8 cellular contexts compared by ENCODE assay signal in the genomic region with DNA sequence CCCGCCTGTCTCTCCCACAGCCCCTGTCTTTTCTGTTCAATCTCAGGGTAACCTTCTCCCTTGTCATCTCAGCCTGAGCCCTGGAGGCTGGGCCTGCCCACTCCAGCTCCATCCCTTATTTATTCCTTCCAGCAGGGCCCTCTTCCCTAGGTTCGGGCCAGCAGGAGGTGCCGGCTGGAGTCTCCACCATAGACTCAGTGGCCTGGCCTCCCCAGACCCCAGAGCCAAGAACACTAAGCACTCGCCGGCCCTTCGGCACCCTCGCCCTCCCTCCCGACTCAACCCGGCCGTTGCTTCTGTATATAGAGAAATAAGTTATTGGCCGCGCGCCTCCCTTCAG. TPM values are rescaled to one million over a fixed set of nuclear protein-coding genes. Genes with fewer than 3 reads are reported as not detected.
A peak's percentile ranks its signal among the peaks of the same experiment; 100 is the strongest.
DNase-seq lines count a peak whose midpoint lies in the region; ATAC-seq and TF ChIP-seq lines count a peak whose summit lies in the region.

No MANE protein-coding gene starts in this region.

- H3K27ac Mint-ChIP-seq in activated CD4-positive, alpha-beta memory T cell treated with anti-CD3 and anti-CD28 coated beads for 36 hours, result peak overlapping the region; percentile 51
- H3K27ac Mint-ChIP-seq in glutamatergic neuron (ENCODE audit: unreplicated experiment), result peak overlapping the region; percentile 78

- no peaks in the 10 kb centered on the region for H3K9me3 Mint-ChIP-seq in activated CD4-positive, alpha-beta memory T cell treated with anti-CD3 and anti-CD28 coated beads for 36 hours
- peaks cover 13% of the 10 kb centered on the region for H3K9me3 Mint-ChIP-seq in glutamatergic neuron (ENCODE audit: unreplicated experiment)

- H3K27me3 Mint-ChIP-seq in activated CD4-positive, alpha-beta memory T cell treated with anti-CD3 and anti-CD28 coated beads for 36 hours, result no peaks in the 10 kb centered on the region
- peaks cover 20% of the 10 kb centered on the region for H3K27me3 Mint-ChIP-seq in glutamatergic neuron (ENCODE audit: unreplicated experiment)

- no peak for TF ChIP-seq CTCF in GM12875 (IDR thresholded peaks at IDR 0.05; ENCODE audit: borderline replicate concordance, insufficient read depth, low read depth, low read length)
- TF ChIP-seq CTCF in glutamatergic neuron (IDR thresholded peaks at IDR 0.05; ENCODE audit: partially characterized antibody, unreplicated experiment), result no peak
- peak; percentile 6 for TF ChIP-seq CTCF in retinal pigment epithelial cell (conservative IDR thresholded peaks at IDR 0.05; ENCODE audit: low read depth, low read length)

- no peak for ATAC-seq in HG03135 (IDR thresholded peaks at IDR 0.05; ENCODE audit: unreplicated experiment)
- no peak for ATAC-seq in HG03460 (IDR thresholded peaks at IDR 0.05; ENCODE audit: unreplicated experiment)

- DNase-seq in activated CD4-positive, alpha-beta memory T cell treated with anti-CD3 and anti-CD28 coated beads for 36 hours, result no peak
- DNase-seq in glutamatergic neuron (no peak), retinal pigment epithelial cell (ENCODE audit: low read depth) (no peak), SK-N-DZ (ENCODE audit: low spot score) (no peak)
- no peak for DNase-seq in activated CD4-positive, alpha-beta T cell treated with anti-CD3 and anti-CD28 coated beads, Interleukin-2, amount 50 U/mL, for 1 hour

- CTCF ChIA-PET in activated CD4-positive, alpha-beta memory T cell treated with anti-CD3 and anti-CD28 coated beads for 36 hours (lab: Charles Lee), result interaction anchor here (0.5 to 4.2 kb wide), 3 partner anchors 16 to 561 kb away, joined by 3 to 22 read pairs (median 13); no protein-coding TSS in a partner anchor

- peaks cover 22% of the 10 kb centered on the region for H3K36me3 Mint-ChIP-seq in activated CD4-positive, alpha-beta memory T cell treated with anti-CD3 and anti-CD28 coated beads for 36 hours
- H3K36me3 Mint-ChIP-seq in glutamatergic neuron (ENCODE audit: unreplicated experiment), result no peaks in the 10 kb centered on the region

- intact Hi-C loops in activated CD4-positive, alpha-beta memory T cell treated with anti-CD3 and anti-CD28 coated beads for 36 hours (cut with micrococcal nuclease), result loop anchor here (1.0 to 5.0 kb wide), 3 partner anchors 45 to 215 kb away; a partner anchor contains a TSS

- peak overlapping the region; percentile 58 for H3K4me3 ChIP-seq in GM12875 (ENCODE audit: low read depth, low read length)
- peak overlapping the region; percentile 69 for H3K4me3 ChIP-seq in retinal pigment epithelial cell (ENCODE audit: low read length)

- H3K4me1 Mint-ChIP-seq in activated CD4-positive, alpha-beta memory T cell treated with anti-CD3 and anti-CD28 coated beads for 36 hours (ENCODE audit: low read depth), result peaks cover 28% of the 10 kb centered on the region
- peaks cover 4% of the 10 kb centered on the region for H3K4me1 Mint-ChIP-seq in glutamatergic neuron (ENCODE audit: low read depth, unreplicated experiment)

- POLR2A ChIA-PET in activated CD4-positive, alpha-beta memory T cell treated with anti-CD3 and anti-CD28 coated beads for 36 hours (lab: Charles Lee), result interaction anchor here (1.1 to 2.4 kb wide), 4 partner anchors 10 to 45 kb away, joined by 5 to 17 read pairs (median 8); a partner anchor contains a TSS

- peak overlapping the region; percentile 60 for H3K4me3 Mint-ChIP-seq in activated CD4-positive, alpha-beta memory T cell treated with anti-CD3 and anti-CD28 coated beads for 36 hours
- peak overlapping the region; percentile 79 for H3K4me3 Mint-ChIP-seq in glutamatergic neuron (ENCODE audit: unreplicated experiment)

RNA-seq across cellular contexts. Expression of a gene that starts 1.4 kb away (rescaled TPM):
- 100 to 1,000 TPM; 118 to 124 TPM for total RNA-seq in activated CD4-positive, alpha-beta memory T cell treated with anti-CD3 and anti-CD28 coated beads for 36 hours
- 85.4 TPM for total RNA-seq in glutamatergic neuron (ENCODE audit: unreplicated experiment)
- 87.5 and 106 TPM in 2 replicates for polyA plus RNA-seq in SK-N-DZ (2014; cell fraction: cytosol; rRNA removed)
- 43.1 and 43.3 TPM in 2 replicates for polyA plus RNA-seq in SK-N-DZ (2014; cell fraction: nucleus; rRNA removed)

RNA-seq across cellular contexts. Expression of a gene that starts 9.5 kb away (rescaled TPM):
- total RNA-seq in activated CD4-positive, alpha-beta memory T cell treated with anti-CD3 and anti-CD28 coated beads for 36 hours, result 10 to 100 TPM; 40.5 to 44.8 TPM
- total RNA-seq in glutamatergic neuron (ENCODE audit: unreplicated experiment), result 127 TPM
- 23.3 and 28.5 TPM in 2 replicates for polyA plus RNA-seq in SK-N-DZ (2014; cell fraction: cytosol; rRNA removed)
- polyA plus RNA-seq in SK-N-DZ (2014; cell fraction: nucleus; rRNA removed), result 47.1 and 57.3 TPM in 2 replicates

RNA-seq across cellular contexts. Expression of a gene that starts 11.0 kb away (rescaled TPM):
- 1 to 10 TPM in 1 of 2 experiments, under 1 TPM in 1; 0.39 to 1.5 TPM for total RNA-seq in activated CD4-positive, alpha-beta memory T cell treated with anti-CD3 and anti-CD28 coated beads for 36 hours
- 61.3 TPM for total RNA-seq in glutamatergic neuron (ENCODE audit: unreplicated experiment)
- polyA plus RNA-seq in SK-N-DZ (2014; cell fraction: cytosol; rRNA removed), result 9.1 and 13.5 TPM in 2 replicates
- polyA plus RNA-seq in SK-N-DZ (2014; cell fraction: nucleus; rRNA removed), result 9.0 and 14.4 TPM in 2 replicates

RNA-seq across cellular contexts. Expression of a gene that starts 21.9 kb away (rescaled TPM):
- total RNA-seq in activated CD4-positive, alpha-beta memory T cell treated with anti-CD3 and anti-CD28 coated beads for 36 hours, result 10 to 100 TPM; 63.1 to 65.8 TPM
- 115 TPM for total RNA-seq in glutamatergic neuron (ENCODE audit: unreplicated experiment)
- polyA plus RNA-seq in SK-N-DZ (2014; cell fraction: cytosol; rRNA removed), result 115 and 153 TPM in 2 replicates
- polyA plus RNA-seq in SK-N-DZ (2014; cell fraction: nucleus; rRNA removed), result 114 and 115 TPM in 2 replicates

RNA-seq across cellular contexts. Expression of a gene that starts 24.7 kb away (rescaled TPM):
- not detected for total RNA-seq in activated CD4-positive, alpha-beta memory T cell treated with anti-CD3 and anti-CD28 coated beads for 36 hours
- total RNA-seq in glutamatergic neuron (ENCODE audit: unreplicated experiment), result 19.2 TPM
- 3.3 and 4.1 TPM in 2 replicates for polyA plus RNA-seq in SK-N-DZ (2014; cell fraction: cytosol; rRNA removed)
- polyA plus RNA-seq in SK-N-DZ (2014; cell fraction: nucleus; rRNA removed), result 1.2 and 2.7 TPM in 2 replicates

Comparison
In these comparisons a context has a peak if more than half of its experiments do, and no peak if none do; other contexts are left out.
1. RNA of a gene that starts 11.0 kb away (total RNA-seq): 61.3 TPM in glutamatergic neuron (single experiment); 0.39 to 1.5 TPM in activated CD4-positive, alpha-beta memory T cell treated with anti-CD3 and anti-CD28 coated beads for 36 hours; every median in the first group is over 10 times any median in the second.